ENCODE assay signal across 8 cellular contexts in the genomic region with DNA sequence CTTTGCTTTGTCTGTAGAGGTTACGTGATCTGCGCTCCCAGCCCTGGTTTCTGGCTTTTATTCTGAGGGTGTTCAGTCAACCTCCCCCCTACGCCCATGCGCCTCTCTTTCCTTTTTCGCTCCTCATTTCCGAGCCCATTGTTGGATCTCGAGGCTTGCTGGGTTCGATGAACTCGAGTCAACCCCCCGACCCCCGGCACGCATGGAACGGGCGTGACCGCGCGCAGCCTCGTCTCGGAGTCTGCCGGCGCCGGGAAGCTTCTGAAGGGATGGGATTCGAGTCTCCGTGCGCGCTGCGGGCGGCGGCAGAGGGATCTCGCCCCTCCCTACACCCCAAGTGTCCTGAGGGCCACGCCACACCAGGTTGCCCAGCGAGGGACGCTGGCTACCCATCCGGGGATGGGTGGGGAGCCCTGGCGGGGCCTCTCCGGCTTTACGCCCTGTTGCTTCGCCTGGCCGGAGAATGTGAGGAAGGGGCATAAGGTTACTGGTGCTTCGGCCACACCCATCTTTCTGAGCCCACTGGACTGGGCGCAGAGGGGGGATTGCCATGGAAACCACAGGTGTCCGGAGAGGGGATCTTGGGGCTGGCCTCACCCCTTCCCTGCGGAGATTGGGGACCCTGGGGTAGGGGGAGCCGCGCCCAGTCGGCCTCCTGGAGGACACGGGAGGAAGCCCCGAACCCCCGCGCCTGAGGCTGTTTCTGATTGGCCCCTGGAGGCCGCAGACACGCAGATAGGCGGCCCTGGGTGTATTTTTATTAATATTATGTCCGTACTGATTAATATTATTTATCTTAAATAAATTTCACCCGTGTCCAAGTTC. TPM values are rescaled to one million over a fixed set of nuclear protein-coding genes. Genes with fewer than 3 reads are reported as not detected.
A peak's percentile ranks its signal among the peaks of the same experiment; 100 is the strongest.
DNase-seq lines count a peak whose midpoint lies in the region; ATAC-seq and TF ChIP-seq lines count a peak whose summit lies in the region.

No MANE protein-coding gene starts in this region.

- H3K4me1 ChIP-seq in CD8-positive, alpha-beta T cell (ENCODE audit: insufficient read depth, low read length), result peaks cover 24% of the 10 kb centered on the region
- H3K4me1 ChIP-seq in HUES64 (ENCODE audit: insufficient read depth, low read length) (peaks cover 5% of the 10 kb centered on the region), Peyer's patch (peaks cover 0 to 34% (median 12%) of the 10 kb centered on the region in 4 donors)

- H3K27ac ChIP-seq in CD8-positive, alpha-beta T cell (ENCODE audit: low read depth, low read length), result no peak overlapping the region
- H3K27ac ChIP-seq in HUES64 (ENCODE audit: low read depth, low read length) (no peak overlapping the region), coronary artery (no peak overlapping the region), Peyer's patch (no peak overlapping the region)

- POLR2A ChIA-PET in CD8-positive, alpha-beta T cell (lab: Charles Lee), result no interaction called here

- no peak for TF ChIP-seq CTCF in CD8-positive, alpha-beta T cell (IDR thresholded peaks at IDR 0.05)
- TF ChIP-seq CTCF in coronary artery (IDR thresholded peaks at IDR 0.05) (no peak), Peyer's patch (IDR thresholded peaks at IDR 0.05) (no peak)

- DNase-seq in CD8-positive, alpha-beta T cell, result no peak
- no peak for DNase-seq in coronary artery (ENCODE audit: low spot score)
- DNase-seq in nucleus accumbens (lab: John Stamatoyannopoulos, UW), result peak in 32 of 56 donors; percentile 24 to 74 (median 56)
- no peak for DNase-seq in stimulated activated CD4-positive, alpha-beta T cell treated with anti-CD3 and anti-CD28 coated beads, Interleukin-1b, Interleukin-23, amount 100 ng/mL, for 48 hours
- no peak for DNase-seq in Peyer's patch

- H3K4me1 Mint-ChIP-seq in CD8-positive, alpha-beta T cell (ENCODE audit: low read depth), result peaks cover 20% of the 10 kb centered on the region

- no peaks in the 10 kb centered on the region for H3K9me3 ChIP-seq in CD8-positive, alpha-beta T cell (ENCODE audit: low read length)
- H3K9me3 ChIP-seq in HUES64 (ENCODE audit: insufficient read depth, low read depth, low read length) (no peaks in the 10 kb centered on the region), Peyer's patch (no peaks in the 10 kb centered on the region)

- WGBS in HUES64, result 11% methylated on average over 54 of the region's 55 CpGs

- peaks cover 34% of the 10 kb centered on the region for H3K27me3 Mint-ChIP-seq in CD8-positive, alpha-beta T cell (ENCODE audit: low read depth)

- H3K9ac ChIP-seq in HUES64 (ENCODE audit: low read depth, low read length), result no peak overlapping the region

- H3K4me3 Mint-ChIP-seq in CD8-positive, alpha-beta T cell, result peak overlapping the region; percentile 89

- no peak for TF ChIP-seq POLR2A in Peyer's patch (IDR thresholded peaks at IDR 0.05)

- H3K4me3 ChIP-seq in CD8-positive, alpha-beta T cell (ENCODE audit: low read depth, low read length), result peak overlapping the region; percentile 90
- H3K4me3 ChIP-seq in HUES64 (ENCODE audit: low read length) (peak overlapping the region; percentile 66; the same call in 1 of the 2 replicates), coronary artery (peak overlapping the region; percentile 97), Peyer's patch (peak overlapping the region in 2 of 4 donors; percentile 74 to 76)

- intact Hi-C loops in CD8-positive, alpha-beta T cell (cut with DNase I, micrococcal nuclease), result no loop called here

- CTCF ChIA-PET in CD8-positive, alpha-beta T cell (lab: Charles Lee), result interaction anchor here (0.7 kb wide), 1 partner anchor 21 kb away, joined by 3 read pairs; no protein-coding TSS in a partner anchor

- no peak for ATAC-seq in CD8-positive, alpha-beta T cell
- no peak for ATAC-seq in HG02763 (IDR thresholded peaks at IDR 0.05; ENCODE audit: unreplicated experiment)
- no peak for ATAC-seq in GM19455 (IDR thresholded peaks at IDR 0.05; ENCODE audit: unreplicated experiment)

- H3K36me3 Mint-ChIP-seq in CD8-positive, alpha-beta T cell, result no peaks in the 10 kb centered on the region

- no peaks in the 10 kb centered on the region for H3K9me3 Mint-ChIP-seq in CD8-positive, alpha-beta T cell

- H3K27ac Mint-ChIP-seq in CD8-positive, alpha-beta T cell, result no peak overlapping the region

- H3K27me3 ChIP-seq in CD8-positive, alpha-beta T cell (ENCODE audit: insufficient read depth, low read length), result peaks cover 36% of the 10 kb centered on the region
- H3K27me3 ChIP-seq in HUES64 (ENCODE audit: insufficient read depth, low read length) (peaks cover 93% of the 10 kb centered on the region), Peyer's patch (peaks cover 0 to 23% of the 10 kb centered on the region in 2 donors)

- no peaks in the 10 kb centered on the region for H3K36me3 ChIP-seq in CD8-positive, alpha-beta T cell (ENCODE audit: insufficient read depth, low read length)
- H3K36me3 ChIP-seq in HUES64 (ENCODE audit: insufficient read depth, low read length), result no peaks in the 10 kb centered on the region
- H3K36me3 ChIP-seq in Peyer's patch, result no peaks in the 10 kb centered on the region

RNA-seq across cellular contexts. Expression of a gene that starts 1.8 kb away (rescaled TPM):
- under 1 TPM; 0.46 to 0.86 TPM for total RNA-seq in CD8-positive, alpha-beta T cell
- 0.55 TPM for polyA plus RNA-seq in HUES64 (2013, experiment 1 of 2)
- 2.3 TPM for polyA plus RNA-seq in HUES64 (2013, experiment 2 of 2)
- 1 to 10 TPM in 1 of 4 donors, under 1 TPM in 2, not detected in 1; 0.35 to 1.6 (median 0.94) TPM for total RNA-seq in Peyer's patch

RNA-seq across cellular contexts. Expression of a gene that starts 51.5 kb away (rescaled TPM):
- not detected for total RNA-seq in CD8-positive, alpha-beta T cell
- polyA plus RNA-seq in HUES64 (2013, experiment 1 of 2), result not detected
- polyA plus RNA-seq in HUES64 (2013, experiment 2 of 2), result not detected
- total RNA-seq in Peyer's patch, result not detected

Comparison
In these comparisons a context has a peak if more than half of its experiments do, and no peak if none do; other contexts are left out.
1. DNase-seq: peak in nucleus accumbens (32 of 56); none in CD8-positive, alpha-beta T cell (0 of 7), coronary artery (single experiment), stimulated activated CD4-positive, alpha-beta T cell treated with anti-CD3 and anti-CD28 coated beads, Interleukin-1b, Interleukin-23, amount 100 ng/mL, for 48 hours (single experiment) and Peyer's patch (0 of 3).